ENCODE assay signal across 14 cellular contexts in the genomic region with DNA sequence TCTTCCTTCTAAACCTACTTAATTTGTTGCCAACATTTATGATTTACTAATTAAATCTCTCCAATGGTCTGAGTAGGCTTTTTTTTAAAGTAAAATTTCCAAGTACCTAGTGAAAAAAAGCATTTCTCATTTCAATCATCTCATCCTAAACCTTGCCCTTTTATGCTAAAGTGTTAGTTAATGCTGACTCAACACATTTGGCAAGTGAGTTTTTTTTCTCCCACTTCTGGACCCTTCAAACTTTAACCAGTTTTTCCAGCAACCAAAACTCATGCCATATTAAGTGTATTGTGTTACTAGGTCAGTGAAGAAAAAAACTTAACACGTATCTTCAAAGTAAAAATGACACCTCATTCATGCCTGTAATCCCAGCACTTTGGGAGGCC. TPM values are rescaled to one million over a fixed set of nuclear protein-coding genes. Genes with fewer than 3 reads are reported as not detected.
DNase-seq lines count a peak whose midpoint lies in the region; ATAC-seq and TF ChIP-seq lines count a peak whose summit lies in the region.
"Had no signal": no experiment of that assay in that cellular context is flagged by ENCODE, and none has a peak within 500 bp of the region (broad histone marks: within the 10 kb centered on the region; RNA-seq: fewer than 3 reads in every experiment).

No MANE protein-coding gene starts in this region.

- H3K4me1 Mint-ChIP-seq in stimulated activated naive CD8-positive, alpha-beta T cell treated with anti-CD3 and anti-CD28 coated beads, Interleukin-15, Interleukin-2, amounts not matched to agents 100 ng/mL and 50 ng/mL, for 24 hours (ENCODE audit: low read depth) = peaks cover 39% of the 10 kb centered on the region
- H3K4me1 Mint-ChIP-seq in activated naive CD8-positive, alpha-beta T cell treated with anti-CD3 and anti-CD28 coated beads, Interleukin-2, amount 10 ng/mL, durations not matched to agents 7 days and 5 days = peaks cover 18% of the 10 kb centered on the region
- H3K4me1 Mint-ChIP-seq in nephron progenitor cell = peaks cover 21% of the 10 kb centered on the region

- TF ChIP-seq CTCF in nephron progenitor cell (IDR thresholded peaks at IDR 0.05) = no peak

- POLR2A ChIA-PET in activated naive CD8-positive, alpha-beta T cell treated with anti-CD3 and anti-CD28 coated beads, Interleukin-2, amount 10 ng/mL, durations not matched to agents 7 days and 5 days (lab: Charles Lee) = interaction anchor here (0.7 kb wide), 1 partner anchor 191 kb away, joined by 4 read pairs; no protein-coding TSS in a partner anchor

- H3K4me3 Mint-ChIP-seq in stimulated activated naive CD8-positive, alpha-beta T cell treated with anti-CD3 and anti-CD28 coated beads, Interleukin-15, Interleukin-2, amounts not matched to agents 100 ng/mL and 50 ng/mL, for 24 hours = no peak overlapping the region
- H3K4me3 Mint-ChIP-seq in activated naive CD8-positive, alpha-beta T cell treated with anti-CD3 and anti-CD28 coated beads, Interleukin-2, amount 10 ng/mL, durations not matched to agents 7 days and 5 days = no peak overlapping the region
- H3K4me3 Mint-ChIP-seq in nephron progenitor cell = no peak overlapping the region

- no peak for DNase-seq in stimulated activated naive CD8-positive, alpha-beta T cell treated with anti-CD3 and anti-CD28 coated beads, Interleukin-15, Interleukin-2, amounts not matched to agents 100 U/mL and 50 U/mL, for 24 hours
- no peak for DNase-seq in activated naive CD8-positive, alpha-beta T cell treated with anti-CD3 and anti-CD28 coated beads, Interleukin-2, amount 10 ng/mL, durations not matched to agents 7 days and 5 days
- DNase-seq in nephron progenitor cell = no peak
- DNase-seq: EL, NCI-H1048, NCI-H1436 treated with DMSO at 0.1 percent for 48 hours, NCI-H2029 treated with DMSO at 0.1 percent for 48 hours, NCI-H748 treated with DMSO at 0.1 percent for 48 hours, OCI-M1 had no signal

- no peak for ATAC-seq in stimulated activated naive CD8-positive, alpha-beta T cell treated with anti-CD3 and anti-CD28 coated beads, Interleukin-15, Interleukin-2, amounts not matched to agents 100 U/mL and 50 U/mL, for 24 hours
- ATAC-seq in activated naive CD8-positive, alpha-beta T cell treated with anti-CD3 and anti-CD28 coated beads, Interleukin-2, amount 10 ng/mL, durations not matched to agents 7 days and 5 days (ENCODE audit: low read depth) = no peak
- ATAC-seq in GM18517 (IDR thresholded peaks at IDR 0.05; ENCODE audit: unreplicated experiment) = no peak
- ATAC-seq in HG02852 (IDR thresholded peaks at IDR 0.05; ENCODE audit: unreplicated experiment) = no peak
- ATAC-seq in GM21825 (IDR thresholded peaks at IDR 0.05; ENCODE audit: unreplicated experiment) = no peak
- ATAC-seq: HCT116 had no signal

- no peaks in the 10 kb centered on the region for H3K9me3 Mint-ChIP-seq in stimulated activated naive CD8-positive, alpha-beta T cell treated with anti-CD3 and anti-CD28 coated beads, Interleukin-15, Interleukin-2, amounts not matched to agents 100 ng/mL and 50 ng/mL, for 24 hours
- no peaks in the 10 kb centered on the region for H3K9me3 Mint-ChIP-seq in activated naive CD8-positive, alpha-beta T cell treated with anti-CD3 and anti-CD28 coated beads, Interleukin-2, amount 10 ng/mL, durations not matched to agents 7 days and 5 days
- H3K9me3 Mint-ChIP-seq in nephron progenitor cell = no peaks in the 10 kb centered on the region

- no peaks in the 10 kb centered on the region for H3K27me3 Mint-ChIP-seq in stimulated activated naive CD8-positive, alpha-beta T cell treated with anti-CD3 and anti-CD28 coated beads, Interleukin-15, Interleukin-2, amounts not matched to agents 100 ng/mL and 50 ng/mL, for 24 hours
- no peaks in the 10 kb centered on the region for H3K27me3 Mint-ChIP-seq in activated naive CD8-positive, alpha-beta T cell treated with anti-CD3 and anti-CD28 coated beads, Interleukin-2, amount 10 ng/mL, durations not matched to agents 7 days and 5 days
- H3K27me3 Mint-ChIP-seq in nephron progenitor cell (ENCODE audit: low read depth, poor library complexity) = no peaks in the 10 kb centered on the region

- H3K27ac Mint-ChIP-seq in stimulated activated naive CD8-positive, alpha-beta T cell treated with anti-CD3 and anti-CD28 coated beads, Interleukin-15, Interleukin-2, amounts not matched to agents 100 ng/mL and 50 ng/mL, for 24 hours = peak overlapping the region; percentile 61
- peak overlapping the region; percentile 38 for H3K27ac Mint-ChIP-seq in activated naive CD8-positive, alpha-beta T cell treated with anti-CD3 and anti-CD28 coated beads, Interleukin-2, amount 10 ng/mL, durations not matched to agents 7 days and 5 days
- peak overlapping the region; percentile 74 for H3K27ac Mint-ChIP-seq in nephron progenitor cell

- H3K36me3 Mint-ChIP-seq in stimulated activated naive CD8-positive, alpha-beta T cell treated with anti-CD3 and anti-CD28 coated beads, Interleukin-15, Interleukin-2, amounts not matched to agents 100 ng/mL and 50 ng/mL, for 24 hours (ENCODE audit: low read depth) = peaks cover 30% of the 10 kb centered on the region
- H3K36me3 Mint-ChIP-seq in activated naive CD8-positive, alpha-beta T cell treated with anti-CD3 and anti-CD28 coated beads, Interleukin-2, amount 10 ng/mL, durations not matched to agents 7 days and 5 days = peaks cover 21% of the 10 kb centered on the region
- H3K36me3 Mint-ChIP-seq in nephron progenitor cell (ENCODE audit: low read depth) = peaks cover 42% of the 10 kb centered on the region

RNA-seq across cellular contexts. Expression of a gene that starts 5.3 kb away (rescaled TPM):
- total RNA-seq in activated naive CD8-positive, alpha-beta T cell treated with anti-CD3 and anti-CD28 coated beads, Interleukin-2, amount 10 ng/mL, durations not matched to agents 7 days and 5 days = 10 to 100 TPM; 86.3 to 93.2 TPM

RNA-seq across cellular contexts. Expression of a gene that starts 42.5 kb away (rescaled TPM):
- 10 to 100 TPM; 27.8 to 28.3 TPM for total RNA-seq in activated naive CD8-positive, alpha-beta T cell treated with anti-CD3 and anti-CD28 coated beads, Interleukin-2, amount 10 ng/mL, durations not matched to agents 7 days and 5 days
